Comparison of ENCODE assay signal across 1 cellular context in the genomic region with DNA sequence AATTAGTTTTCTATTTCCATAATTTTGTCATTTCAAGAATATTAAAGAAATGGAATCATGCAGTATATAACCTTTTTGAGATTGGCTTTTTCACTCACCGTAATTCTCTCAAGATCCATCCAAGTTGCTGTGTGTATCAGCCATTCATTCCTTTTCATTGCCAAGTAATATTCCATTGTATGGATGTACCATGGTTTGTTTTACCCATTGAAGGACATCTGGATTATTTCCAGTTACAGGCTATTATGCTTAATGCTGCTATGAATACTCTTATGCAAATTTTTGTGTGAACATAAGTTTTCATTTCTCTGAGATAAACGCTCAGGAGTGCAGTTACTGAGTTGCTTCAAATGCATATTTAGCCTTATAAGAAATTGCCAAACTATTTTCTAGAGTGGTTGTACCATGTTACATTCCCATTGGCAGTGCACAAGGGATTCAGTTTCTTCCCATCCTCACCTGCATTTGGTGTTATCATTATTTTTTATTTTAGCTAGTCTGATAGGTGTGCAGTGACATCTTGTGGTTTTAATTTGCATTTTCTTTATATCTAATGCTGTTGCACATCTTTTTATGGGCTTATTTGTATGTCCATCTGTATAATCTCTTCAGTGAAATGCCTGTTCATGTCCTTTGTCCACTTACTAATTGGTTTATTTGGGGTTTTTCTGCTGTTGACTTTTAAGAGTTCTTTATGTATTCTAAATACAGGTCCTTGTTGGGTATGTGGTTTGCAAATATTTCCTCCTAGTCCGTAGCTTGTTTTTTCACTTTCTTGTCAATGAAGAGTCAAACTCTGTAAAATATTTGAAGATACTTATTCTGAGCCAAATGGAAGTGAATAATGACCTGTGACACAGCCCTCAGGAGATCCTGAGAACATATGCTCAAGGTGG.
TF ChIP-seq lines count a peak whose summit lies in the region.

No MANE protein-coding gene starts in this region.

TF ChIP-seq in Ishikawa, 13 proteins besides CTCF, POLR2A, EP300 and RAD21 (continued from another document):
- TF ChIP-seq YY1 (IDR thresholded peaks at IDR 0.05; ENCODE audit: low read depth) (no peak), NFIC (IDR thresholded peaks at IDR 0.05) (no peak), CREB1 (IDR thresholded peaks at IDR 0.05; ENCODE audit: low read depth) (no peak), TAF1 (IDR thresholded peaks at IDR 0.05; ENCODE audit: low read depth) (no peak), TCF12 (IDR thresholded peaks at IDR 0.05; ENCODE audit: low read depth) (no peak), FOXM1 (IDR thresholded peaks at IDR 0.05; ENCODE audit: borderline replicate concordance, low read depth) (no peak), TEAD4 (IDR thresholded peaks at IDR 0.05) (no peak), ZBTB7A (IDR thresholded peaks at IDR 0.05; ENCODE audit: low read depth) (no peak)
